1 cellular context compared by ENCODE assay signal in genomic region chr17:11997972-11998233, GRCh38.
TF ChIP-seq lines count a peak whose summit lies in the region.

No MANE protein-coding gene starts in this region.

TF ChIP-seq in HepG2, 621 proteins besides CTCF, POLR2A, EP300 and RAD21:
- TF ChIP-seq NFE2L1 (CRISPR knock-in tag; IDR thresholded peaks at IDR 0.05; ENCODE audit: borderline replicate concordance) (0 out of 2 replicates have a peak, but pooled peaks have one; percentile 52), ZNF687 (CRISPR knock-in tag; IDR thresholded peaks at IDR 0.05) (no peak), HOXA9 (CRISPR knock-in tag; IDR thresholded peaks at IDR 0.05; ENCODE audit: borderline replicate concordance) (0 out of 2 replicates have a peak, but pooled peaks have one; percentile 42), NFRKB (IDR thresholded peaks at IDR 0.05) (no peak), ZNF350 (CRISPR knock-in tag; IDR thresholded peaks at IDR 0.05; ENCODE audit: borderline replicate concordance, low read depth) (0 out of 2 replicates have a peak, but pooled peaks have one; percentile 8), HMGA1 (CRISPR knock-in tag; conservative IDR thresholded peaks at IDR 0.05) (no peak)
- TF ChIP-seq, protein P1, sequence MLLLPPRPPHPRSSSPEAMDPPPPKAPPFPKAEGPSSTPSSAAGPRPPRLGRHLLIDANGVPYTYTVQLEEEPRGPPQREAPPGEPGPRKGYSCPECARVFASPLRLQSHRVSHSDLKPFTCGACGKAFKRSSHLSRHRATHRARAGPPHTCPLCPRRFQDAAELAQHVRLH (CRISPR knock-in tag; IDR thresholded peaks at IDR 0.05; ENCODE audit: borderline replicate concordance, low read depth) = no peak
- TF ChIP-seq, protein P2, sequence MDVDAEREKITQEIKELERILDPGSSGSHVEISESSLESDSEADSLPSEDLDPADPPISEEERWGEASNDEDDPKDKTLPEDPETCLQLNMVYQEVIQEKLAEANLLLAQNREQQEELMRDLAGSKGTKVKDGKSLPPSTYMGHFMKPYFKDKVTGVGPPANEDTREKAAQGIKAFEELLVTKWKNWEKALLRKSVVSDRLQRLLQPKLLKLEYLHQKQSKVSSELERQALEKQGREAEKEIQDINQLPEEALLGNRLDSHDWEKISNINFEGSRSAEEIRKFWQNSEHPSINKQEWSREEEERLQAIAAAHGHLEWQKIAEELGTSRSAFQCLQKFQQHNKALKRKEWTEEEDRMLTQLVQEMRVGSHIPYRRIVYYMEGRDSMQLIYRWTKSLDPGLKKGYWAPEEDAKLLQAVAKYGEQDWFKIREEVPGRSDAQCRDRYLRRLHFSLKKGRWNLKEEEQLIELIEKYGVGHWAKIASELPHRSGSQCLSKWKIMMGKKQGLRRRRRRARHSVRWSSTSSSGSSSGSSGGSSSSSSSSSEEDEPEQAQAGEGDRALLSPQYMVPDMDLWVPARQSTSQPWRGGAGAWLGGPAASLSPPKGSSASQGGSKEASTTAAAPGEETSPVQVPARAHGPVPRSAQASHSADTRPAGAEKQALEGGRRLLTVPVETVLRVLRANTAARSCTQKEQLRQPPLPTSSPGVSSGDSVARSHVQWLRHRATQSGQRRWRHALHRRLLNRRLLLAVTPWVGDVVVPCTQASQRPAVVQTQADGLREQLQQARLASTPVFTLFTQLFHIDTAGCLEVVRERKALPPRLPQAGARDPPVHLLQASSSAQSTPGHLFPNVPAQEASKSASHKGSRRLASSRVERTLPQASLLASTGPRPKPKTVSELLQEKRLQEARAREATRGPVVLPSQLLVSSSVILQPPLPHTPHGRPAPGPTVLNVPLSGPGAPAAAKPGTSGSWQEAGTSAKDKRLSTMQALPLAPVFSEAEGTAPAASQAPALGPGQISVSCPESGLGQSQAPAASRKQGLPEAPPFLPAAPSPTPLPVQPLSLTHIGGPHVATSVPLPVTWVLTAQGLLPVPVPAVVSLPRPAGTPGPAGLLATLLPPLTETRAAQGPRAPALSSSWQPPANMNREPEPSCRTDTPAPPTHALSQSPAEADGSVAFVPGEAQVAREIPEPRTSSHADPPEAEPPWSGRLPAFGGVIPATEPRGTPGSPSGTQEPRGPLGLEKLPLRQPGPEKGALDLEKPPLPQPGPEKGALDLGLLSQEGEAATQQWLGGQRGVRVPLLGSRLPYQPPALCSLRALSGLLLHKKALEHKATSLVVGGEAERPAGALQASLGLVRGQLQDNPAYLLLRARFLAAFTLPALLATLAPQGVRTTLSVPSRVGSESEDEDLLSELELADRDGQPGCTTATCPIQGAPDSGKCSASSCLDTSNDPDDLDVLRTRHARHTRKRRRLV (CRISPR knock-in tag; IDR thresholded peaks at IDR 0.05) = no peak
